8 cellular contexts compared by ENCODE assay signal in the genomic region with DNA sequence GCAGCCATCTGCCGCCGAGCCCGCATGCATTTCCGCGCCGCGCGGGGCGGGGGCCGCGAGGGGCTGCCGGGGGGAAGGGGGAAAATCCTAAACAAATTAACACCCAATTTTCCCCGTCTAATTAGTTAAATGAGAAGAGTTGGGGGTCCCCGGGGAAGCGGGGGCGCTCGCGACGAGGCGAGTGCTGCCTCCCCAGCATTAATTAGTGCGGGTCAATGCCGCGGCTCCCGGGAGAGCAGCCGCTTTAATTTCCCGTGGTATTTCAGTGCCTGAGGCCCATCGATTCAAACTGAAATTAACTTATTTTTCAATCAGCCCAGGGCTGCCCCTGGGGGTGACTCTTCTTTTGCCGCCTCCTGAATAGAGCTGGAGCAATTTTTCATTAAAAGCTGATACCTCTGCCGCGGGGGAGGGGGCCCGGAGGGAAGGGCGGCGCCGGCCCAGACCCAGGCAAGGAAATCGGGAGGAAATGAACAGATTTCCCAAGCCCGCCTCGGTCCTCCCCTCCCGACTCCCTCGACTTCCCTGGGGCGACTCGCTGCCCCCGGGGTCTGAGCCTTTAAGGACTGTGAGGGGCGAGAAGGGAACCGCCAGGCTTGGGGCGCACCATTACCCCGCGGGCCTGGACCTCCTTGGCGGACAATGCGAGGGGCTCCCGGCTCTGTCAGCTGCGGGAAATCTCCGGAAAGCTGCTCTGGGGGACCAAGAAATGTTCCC. TPM values are rescaled to one million over a fixed set of nuclear protein-coding genes. Genes with fewer than 3 reads are reported as not detected.
DNase-seq lines count a peak whose midpoint lies in the region; ATAC-seq and TF ChIP-seq lines count a peak whose summit lies in the region.

No MANE protein-coding gene starts in this region.

- H3K36me3 ChIP-seq in NT2/D1 (ENCODE audit: insufficient read depth, insufficient read length, low read length) (no peaks in the 10 kb centered on the region), neuron (ENCODE audit: insufficient read depth, low read length) (no peaks in the 10 kb centered on the region)

- peak overlapping the region; percentile 88 for H3K4me3 Mint-ChIP-seq in CD4-positive, alpha-beta T cell
- H3K4me3 Mint-ChIP-seq in endothelial cell (ENCODE audit: unreplicated experiment), result peak overlapping the region; percentile 87

- no peak overlapping the region for H3K27ac ChIP-seq in CD4-positive, alpha-beta T cell (ENCODE audit: low read depth, low read length)

- CTCF ChIA-PET in CD4-positive, alpha-beta T cell (lab: Charles Lee), result interaction anchor here (0.6 to 1.2 kb wide), 5 partner anchors 10 to 484 kb away, joined by 3 to 4 read pairs (median 3); no protein-coding TSS in a partner anchor

- no peak overlapping the region for H3K27ac Mint-ChIP-seq in CD4-positive, alpha-beta T cell
- H3K27ac Mint-ChIP-seq in endothelial cell (ENCODE audit: unreplicated experiment), result peak overlapping the region; percentile 67

- H3K36me3 Mint-ChIP-seq in CD4-positive, alpha-beta T cell (ENCODE audit: low read depth), result no peaks in the 10 kb centered on the region
- H3K36me3 Mint-ChIP-seq in endothelial cell (ENCODE audit: low read depth, unreplicated experiment), result peaks cover 3% of the 10 kb centered on the region

- no peak for ATAC-seq in CD4-positive, alpha-beta T cell (ENCODE audit: poor library complexity)
- no peak for ATAC-seq in GM19452 (IDR thresholded peaks at IDR 0.05; ENCODE audit: unreplicated experiment)
- no peak for ATAC-seq in HG02588 (IDR thresholded peaks at IDR 0.05; ENCODE audit: unreplicated experiment)

- peaks cover 5% of the 10 kb centered on the region for H3K4me1 Mint-ChIP-seq in CD4-positive, alpha-beta T cell (ENCODE audit: low read depth)
- H3K4me1 Mint-ChIP-seq in endothelial cell (ENCODE audit: unreplicated experiment), result no peaks in the 10 kb centered on the region

- H3K4me1 ChIP-seq in NT2/D1 (ENCODE audit: insufficient read depth, insufficient read length), result no peaks in the 10 kb centered on the region
- peaks cover 5% of the 10 kb centered on the region for H3K4me1 ChIP-seq in neuron (ENCODE audit: insufficient read depth, low read length)

- H3K4me3 ChIP-seq in NT2/D1 (ENCODE audit: insufficient read length, low read depth) (peak overlapping the region; percentile 34), neuron (ENCODE audit: low read length) (peak overlapping the region; percentile 53)

- no peaks in the 10 kb centered on the region for H3K9me3 ChIP-seq in CD4-positive, alpha-beta T cell (ENCODE audit: control insufficient read depth, low read length)
- H3K9me3 ChIP-seq in NT2/D1 (ENCODE audit: insufficient read depth, low read length) (no peaks in the 10 kb centered on the region), neuron (ENCODE audit: low read length) (no peaks in the 10 kb centered on the region)

- POLR2A ChIA-PET in CD4-positive, alpha-beta T cell (lab: Charles Lee), result no interaction called here

- TF ChIP-seq CTCF in CD4-positive, alpha-beta T cell (IDR thresholded peaks at IDR 0.05), result no peak
- no peak for TF ChIP-seq CTCF in endothelial cell (IDR thresholded peaks at IDR 0.05; ENCODE audit: unreplicated experiment)

- H3K9ac ChIP-seq in NT2/D1 (ENCODE audit: insufficient read length, low read depth), result peak overlapping the region; percentile 32

- H2AFZ ChIP-seq in neuron (ENCODE audit: low read depth, low read length), result peak overlapping the region; percentile 72

- peaks cover 8% of the 10 kb centered on the region for H3K27me3 ChIP-seq in CD4-positive, alpha-beta T cell (ENCODE audit: control insufficient read depth, insufficient read depth, low read length)
- H3K27me3 ChIP-seq in NT2/D1 (ENCODE audit: insufficient read depth, insufficient read length) (peaks cover 26% of the 10 kb centered on the region), neuron (ENCODE audit: insufficient read depth, low read length) (peaks cover 56% of the 10 kb centered on the region)

- DNase-seq in CD4-positive, alpha-beta T cell, result no peak
- DNase-seq in NT2/D1 (ENCODE audit: low read depth, low spot score), result no peak
- no peak for DNase-seq in endothelial cell (ENCODE audit: low spot score)
- no peak for DNase-seq in NOMO-1 treated with DMSO at 0.1 percent for 48 hours (lab: John Stamatoyannopoulos, UW; ENCODE audit: unreplicated experiment)
- no peak for DNase-seq in activated CD4-positive, CD25-positive, alpha-beta regulatory T cell treated with anti-CD3 and anti-CD28 coated beads, Interleukin-2, amount 50 U/mL, for 72 hours

- H3K9me3 Mint-ChIP-seq in CD4-positive, alpha-beta T cell, result no peaks in the 10 kb centered on the region
- no peaks in the 10 kb centered on the region for H3K9me3 Mint-ChIP-seq in endothelial cell (ENCODE audit: unreplicated experiment)

- peaks cover 11% of the 10 kb centered on the region for H3K27me3 Mint-ChIP-seq in CD4-positive, alpha-beta T cell
- H3K27me3 Mint-ChIP-seq in endothelial cell (ENCODE audit: unreplicated experiment), result peaks cover 10% of the 10 kb centered on the region

- intact Hi-C loops in CD4-positive, alpha-beta T cell (cut with DNase I, micrococcal nuclease), result no loop called here

RNA-seq across cellular contexts. Expression of gene VSX2, which starts 18.9 kb away (rescaled TPM):
- total RNA-seq in CD4-positive, alpha-beta T cell, result not detected
- total RNA-seq in endothelial cell (ENCODE audit: unreplicated experiment), result not detected

RNA-seq across cellular contexts. Expression of gene ABCD4, which starts 44.6 kb away (rescaled TPM):
- 10 to 100 TPM; 59.6 to 63.0 TPM for total RNA-seq in CD4-positive, alpha-beta T cell
- total RNA-seq in endothelial cell (ENCODE audit: unreplicated experiment), result 151 TPM
